Comparison of ENCODE assay signal across 8 cellular contexts in genomic region chr2:42132966-42133641, GRCh38. TPM values are rescaled to one million over a fixed set of nuclear protein-coding genes. Genes with fewer than 3 reads are reported as not detected.
DNase-seq lines count a peak whose midpoint lies in the region; ATAC-seq lines count a peak whose summit lies in the region.

No MANE protein-coding gene starts in this region.

- peak; percentile 65 for DNase-seq in 8988T
- peak; percentile 85 for DNase-seq in NCI-H2196 treated with DMSO at 0.1 percent for 48 hours (lab: John Stamatoyannopoulos, UW; ENCODE audit: unreplicated experiment)
- peak; percentile 81 for DNase-seq in activated CD4-positive, alpha-beta T cell treated with anti-CD3 and anti-CD28 coated beads for 1 hour
- DNase-seq in cerebellar nuclear complex (lab: John Stamatoyannopoulos, UW) = peak; percentile 51 to 97
- peak; percentile 88 for DNase-seq in left lobe of liver (ENCODE audit: low spot score)
- DNase-seq in stimulated activated CD4-positive, alpha-beta T cell treated with anti-CD3 and anti-CD28 coated beads, Interleukin-2, amount 100 ng/mL, for 24 hours = peak; percentile 82 to 87

- ATAC-seq in GM18520 (IDR thresholded peaks at IDR 0.05; ENCODE audit: unreplicated experiment) (peak; percentile 67), HG03060 (IDR thresholded peaks at IDR 0.05; ENCODE audit: low read depth, unreplicated experiment) (peak; percentile 80), left lobe of liver (peak; percentile 91)

RNA-seq across cellular contexts. Expression of gene EML4, which starts 36.0 kb away (rescaled TPM):
- total RNA-seq in left lobe of liver = 30.4 TPM

Comparison
In these comparisons a context has a peak if more than half of its experiments do, and no peak if none do; other contexts are left out.
1. Peak in every context shown above with its lines: DNase-seq and ATAC-seq.